ENCODE assay signal across 12 cellular contexts in genomic region chr21:36948686-36949085, GRCh38. TPM values are rescaled to one million over a fixed set of nuclear protein-coding genes. Genes with fewer than 3 reads are reported as not detected.
"Had no signal": no experiment of that assay in that cellular context is flagged by ENCODE, and none has a peak within 500 bp of the region (broad histone marks: within the 10 kb centered on the region; RNA-seq: fewer than 3 reads in every experiment).

No MANE protein-coding gene starts in this region.

- H3K27me3 ChIP-seq: dorsolateral prefrontal cortex, neutrophil had no signal

- H3K9me3 ChIP-seq: neutrophil had no signal

- H3K27ac ChIP-seq: dorsolateral prefrontal cortex, neutrophil had no signal

- FAIRE-seq: small intestine, urothelium cell line had no signal

- H3K36me3 ChIP-seq: neutrophil had no signal

- H3K4me3 ChIP-seq: dorsolateral prefrontal cortex, lung had no signal

- DNase-seq: activated CD4-positive, alpha-beta T cell treated with anti-CD3 and anti-CD28 coated beads, Interleukin-2, amount 50 U/mL, for 1 hour; amygdala; cerebellar nuclear complex; hypothalamus; naive B cell; retina; small intestine had no signal

RNA-seq across cellular contexts. Expression of gene RIPPLY3, which starts 57.8 kb away (rescaled TPM):
- total RNA-seq: fibroblast of lung had no signal
